Comparison of ENCODE assay signal across 28 cellular contexts in genomic region chr13:20623000-20623399, GRCh38.
"Had no signal": no experiment of that assay in that cellular context is flagged by ENCODE, and none has a peak within 500 bp of the region (broad histone marks: within the 10 kb centered on the region; RNA-seq: fewer than 3 reads in every experiment).

No MANE protein-coding gene starts in this region.

- H3K4me3 ChIP-seq: coronary artery, dorsolateral prefrontal cortex, esophagus squamous epithelium, gastrocnemius medialis, heart right ventricle, left lung, lower lobe of right lung, mucosa of descending colon had no signal

- DNase-seq: dermis blood vessel endothelial cell; dorsolateral prefrontal cortex; effector CD4-positive, alpha-beta T cell; effector memory CD4-positive, alpha-beta T cell; erythroblast; esophagus squamous epithelium; foreskin fibroblast; foreskin melanocyte; gastrocnemius medialis; glutamatergic neuron; head of caudate nucleus; heart right ventricle; hippocampal formation; left cardiac atrium; left lung; left ventricle myocardium superior; lower lobe of right lung; mesenchymal stem cell; mucosa of descending colon; naive B cell had no signal

- H3K27me3 Mint-ChIP-seq: naive B cell had no signal

- FAIRE-seq: colon, endometrium, islet of Langerhans, keratinocyte had no signal

- H3K4me1 ChIP-seq: esophagus squamous epithelium, gastrocnemius medialis, heart right ventricle, left lung, lower lobe of right lung had no signal

- H3K27ac ChIP-seq: coronary artery, dorsolateral prefrontal cortex, epithelial cell of prostate, esophagus squamous epithelium, gastrocnemius medialis, heart right ventricle, left lung, lower lobe of right lung had no signal

- H3K9me3 ChIP-seq: gastrocnemius medialis had no signal

- H3K27me3 ChIP-seq: dorsolateral prefrontal cortex, esophagus squamous epithelium, gastrocnemius medialis, heart right ventricle, left lung had no signal

- ATAC-seq: esophagus mucosa, gastrocnemius medialis, heart right ventricle, left cardiac atrium, left lung, left ventricle myocardium superior, lower lobe of right lung, mucosa of descending colon had no signal

- H3K4me3 Mint-ChIP-seq: mesothelial cell of epicardium, naive B cell had no signal

- H3K4me1 Mint-ChIP-seq: mesothelial cell of epicardium, naive B cell had no signal

- H3K27ac Mint-ChIP-seq: mesothelial cell of epicardium had no signal
